In the genomic region with DNA sequence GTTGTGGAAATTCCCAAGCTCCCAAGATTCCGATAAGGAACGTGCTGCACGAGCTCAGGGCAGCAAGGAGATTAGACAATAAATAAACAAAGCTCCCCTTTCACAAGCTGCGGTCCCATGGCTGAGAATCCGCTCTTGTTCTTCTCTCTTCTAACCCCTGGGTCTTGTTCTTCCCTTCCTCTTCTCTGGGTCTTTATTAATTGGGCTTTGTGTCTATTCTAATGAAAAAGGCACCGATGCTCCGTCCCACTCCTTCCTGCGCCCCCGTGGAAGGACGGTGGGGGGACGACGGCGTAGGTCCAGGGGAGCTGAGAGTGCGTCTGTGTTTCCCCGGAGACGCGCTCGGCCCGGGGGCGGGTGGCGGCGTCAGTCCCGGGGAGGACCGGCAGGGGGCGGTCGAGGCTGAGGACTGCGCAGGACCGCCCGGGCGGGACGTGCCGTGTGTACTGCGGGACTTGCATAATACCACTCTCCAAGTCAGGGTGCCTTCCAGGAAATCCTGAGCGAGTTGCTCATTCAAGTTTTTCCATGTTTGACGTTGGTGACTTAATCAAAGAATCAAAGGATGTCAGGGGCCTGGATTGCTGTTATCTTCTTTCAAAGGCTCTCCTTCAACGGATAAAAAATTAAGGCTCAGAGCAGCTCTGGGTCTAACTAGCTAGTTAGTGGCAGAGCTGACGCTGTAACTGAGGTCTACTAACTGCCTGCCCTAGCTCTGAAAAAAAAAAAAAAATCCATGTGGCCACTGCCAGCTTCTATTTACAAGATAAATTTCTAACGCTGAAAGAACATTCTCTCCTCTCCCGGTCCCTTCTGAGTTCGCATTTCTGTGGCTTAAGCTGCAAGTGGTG, we compare ENCODE assay signal across 8 cellular contexts.
DNase-seq lines count a peak whose midpoint lies in the region; ATAC-seq and TF ChIP-seq lines count a peak whose summit lies in the region.

No MANE protein-coding gene starts in this region.

- no peaks in the 10 kb centered on the region for H3K4me1 ChIP-seq in colonic mucosa

- peak; percentile 95 for TF ChIP-seq CTCF in colonic mucosa (IDR thresholded peaks at IDR 0.05)

- H3K36me3 ChIP-seq in colonic mucosa = no peaks in the 10 kb centered on the region

- no peaks in the 10 kb centered on the region for H3K9me3 ChIP-seq in colonic mucosa

- no peak overlapping the region for H3K4me3 ChIP-seq in colonic mucosa

- intact Hi-C loops in colonic mucosa (cut with DNase I) = loop anchor here (5.0 kb wide), 3 partner anchors 64 to 221 kb away; no protein-coding TSS in a partner anchor

- H3K9ac ChIP-seq in colonic mucosa (ENCODE audit: low read depth in 2 of 2, low read length in 2 of 2) = peak overlapping the region in 1 of 2 donors; percentile 15

- H3K27me3 ChIP-seq in colonic mucosa = no peaks in the 10 kb centered on the region

- H3K27ac ChIP-seq in colonic mucosa = peak overlapping the region; percentile 5

- ATAC-seq in HG02884 (IDR thresholded peaks at IDR 0.05; ENCODE audit: unreplicated experiment) = peak; percentile 97
- ATAC-seq in left lobe of liver = peak; percentile 99

- DNase-seq in NCI-H748 (lab: John Stamatoyannopoulos, UW; ENCODE audit: unreplicated experiment) = peak; percentile 46
- no peak for DNase-seq in NCI-H748 treated with DMSO at 0.1 percent for 48 hours (lab: John Stamatoyannopoulos, UW)
- peak; percentile 80 for DNase-seq in NCI-H2107 (lab: John Stamatoyannopoulos, UW)
- peak; percentile 57 to 67 for DNase-seq in activated CD4-positive, alpha-beta T cell treated with anti-CD3 and anti-CD28 coated beads for 4 hours
- peak; percentile 87 for DNase-seq in colonic mucosa
- peak; percentile 88 for DNase-seq in left lobe of liver (ENCODE audit: low spot score)
- DNase-seq in stimulated activated CD4-positive, alpha-beta T cell treated with anti-CD3 and anti-CD28 coated beads, Interleukin-1b, Interleukin-23, amount 100 ng/mL, for 4 hours (ENCODE audit: low read depth in 2 of 2) = peak; percentile 61 to 77
